14 cellular contexts compared by ENCODE assay signal in the genomic region with DNA sequence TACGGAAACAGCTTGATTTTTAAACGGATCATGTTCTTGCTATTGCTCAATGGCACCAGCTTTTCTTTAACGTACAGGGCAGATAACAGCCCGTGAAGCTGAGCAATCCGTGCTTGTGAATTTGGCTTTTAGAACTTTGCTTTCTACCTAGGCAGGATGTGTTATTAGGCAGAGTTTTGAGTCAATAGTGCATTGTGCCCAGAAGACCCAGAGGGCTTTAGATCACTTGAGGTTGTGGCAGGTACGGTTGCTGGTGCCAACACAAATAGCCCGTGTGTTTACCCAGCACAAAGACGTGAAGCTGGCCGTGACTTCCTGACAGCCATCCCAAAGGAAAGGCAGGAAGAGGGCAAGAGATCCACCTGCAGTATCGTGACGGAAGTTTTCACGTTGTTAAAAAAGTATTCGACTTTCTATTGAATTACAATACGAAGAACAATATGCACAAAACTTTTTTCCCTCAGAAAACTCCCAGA.
A peak's percentile ranks its signal among the peaks of the same experiment; 100 is the strongest.
DNase-seq lines count a peak whose midpoint lies in the region; ATAC-seq and TF ChIP-seq lines count a peak whose summit lies in the region.
"Had no signal": no experiment of that assay in that cellular context is flagged by ENCODE, and none has a peak within 500 bp of the region (broad histone marks: within the 10 kb centered on the region; RNA-seq: fewer than 3 reads in every experiment).

No MANE protein-coding gene starts in this region.

- H3K36me3 Mint-ChIP-seq in endodermal cell (ENCODE audit: low read depth) (no peaks in the 10 kb centered on the region), WTC11 (no peaks in the 10 kb centered on the region)
- H3K36me3 Mint-ChIP-seq: CD8-positive, alpha-beta T cell; memory B cell had no signal

- H3K9me3 ChIP-seq in endodermal cell (ENCODE audit: control insufficient read depth, low read length) (no peaks in the 10 kb centered on the region), stomach (no peaks in the 10 kb centered on the region), ascending aorta (no peaks in the 10 kb centered on the region), WERI-Rb-1 (ENCODE audit: severe bottlenecking) (no peaks in the 10 kb centered on the region)

- H3K27me3 Mint-ChIP-seq in endodermal cell (ENCODE audit: insufficient read depth) (peaks cover 5% of the 10 kb centered on the region), WTC11 (ENCODE audit: low read depth) (no peaks in the 10 kb centered on the region)
- H3K27me3 Mint-ChIP-seq: stimulated activated naive CD8-positive, alpha-beta T cell treated with anti-CD3 and anti-CD28 coated beads, Interleukin-15, Interleukin-2, amounts not matched to agents 100 ng/mL and 50 ng/mL, for 24 hours had no signal

- no peak for TF ChIP-seq EP300 in stomach (IDR thresholded peaks at IDR 0.05)

- H3K27ac Mint-ChIP-seq in endodermal cell (no peak overlapping the region), WTC11 (no peak overlapping the region)
- H3K27ac Mint-ChIP-seq: CD8-positive, alpha-beta T cell; memory B cell; stimulated activated naive CD8-positive, alpha-beta T cell treated with anti-CD3 and anti-CD28 coated beads, Interleukin-15, Interleukin-2, amounts not matched to agents 100 ng/mL and 50 ng/mL, for 24 hours had no signal

- H3K4me3 ChIP-seq in endodermal cell (ENCODE audit: low read length) (no peak overlapping the region), stomach (no peak overlapping the region), ascending aorta (no peak overlapping the region), WERI-Rb-1 (ENCODE audit: low read depth, low read length) (no peak overlapping the region)

- H3K27me3 ChIP-seq in endodermal cell (ENCODE audit: control insufficient read depth, insufficient read depth, low read length, poor library complexity, severe bottlenecking) (no peaks in the 10 kb centered on the region), stomach (peaks cover 0 to 18% (median 0%) of the 10 kb centered on the region in 3 donors), ascending aorta (no peaks in the 10 kb centered on the region), WERI-Rb-1 (ENCODE audit: insufficient read depth, low read depth, severe bottlenecking) (no peaks in the 10 kb centered on the region)

- H3K36me3 ChIP-seq in endodermal cell (ENCODE audit: control insufficient read depth, insufficient read depth, low read length) (no peaks in the 10 kb centered on the region), stomach (no peaks in the 10 kb centered on the region), ascending aorta (no peaks in the 10 kb centered on the region), WERI-Rb-1 (no peaks in the 10 kb centered on the region)

- ATAC-seq in WTC11: no peak
- ATAC-seq: CD8-positive, alpha-beta T cell; Right ventricle myocardium inferior had no signal

- H3K27ac ChIP-seq in endodermal cell (ENCODE audit: low read depth, low read length) (no peak overlapping the region), stomach (no peak overlapping the region), ascending aorta (no peak overlapping the region), WERI-Rb-1 (no peak overlapping the region)

- H3K9ac ChIP-seq in endodermal cell (ENCODE audit: extremely low read depth, low read length, poor library complexity, severe bottlenecking): no peak overlapping the region

- intact Hi-C loops in stomach (cut with DNase I; ENCODE audit: low total_unique reads): no loop called here
- intact Hi-C loops in ascending aorta (cut with DNase I): no loop called here

- H3K9me3 Mint-ChIP-seq in endodermal cell: no peaks in the 10 kb centered on the region
- no peaks in the 10 kb centered on the region for H3K9me3 Mint-ChIP-seq in WTC11
- H3K9me3 Mint-ChIP-seq: CD8-positive, alpha-beta T cell; memory B cell; stimulated activated naive CD8-positive, alpha-beta T cell treated with anti-CD3 and anti-CD28 coated beads, Interleukin-15, Interleukin-2, amounts not matched to agents 100 ng/mL and 50 ng/mL, for 24 hours had no signal

- H3K4me1 ChIP-seq in endodermal cell (ENCODE audit: control insufficient read depth, insufficient read depth, low read length) (peaks cover 5% of the 10 kb centered on the region), stomach (peaks cover 0 to 15% (median 4%) of the 10 kb centered on the region in 4 donors), ascending aorta (no peaks in the 10 kb centered on the region)

- H3K4me3 Mint-ChIP-seq in endodermal cell (no peak overlapping the region), WTC11 (no peak overlapping the region)
- H3K4me3 Mint-ChIP-seq: CD8-positive, alpha-beta T cell; memory B cell; stimulated activated naive CD8-positive, alpha-beta T cell treated with anti-CD3 and anti-CD28 coated beads, Interleukin-15, Interleukin-2, amounts not matched to agents 100 ng/mL and 50 ng/mL, for 24 hours had no signal

- CTCF ChIA-PET in WTC11 (lab: Charles Lee): interaction anchor here (0.8 kb wide), 1 partner anchor 64 kb away, joined by 3 read pairs; no protein-coding TSS in a partner anchor

- DNase-seq in NCI-H1092 (lab: John Stamatoyannopoulos, UW) (peak; percentile 92), NCI-H345 treated with DMSO at 0.1 percent for 48 hours (lab: John Stamatoyannopoulos, UW; ENCODE audit: unreplicated experiment) (peak; percentile 98), endodermal cell (peak; percentile 37), stomach (peak; percentile 77), ascending aorta (ENCODE audit: low spot score in 2 of 2) (no peak), WERI-Rb-1 (no peak), WTC11 (ENCODE audit: low spot score) (no peak)
- DNase-seq: activated T-cell treated with anti-CD3 and anti-CD28 coated beads for 4 hours; NCI-H2171; stimulated activated CD4-positive, alpha-beta T cell treated with anti-CD3 and anti-CD28 coated beads, Interleukin-2, amount 100 ng/mL, for 24 hours had no signal

- peaks cover 16% of the 10 kb centered on the region for H3K4me1 Mint-ChIP-seq in endodermal cell
- peaks cover 23% of the 10 kb centered on the region for H3K4me1 Mint-ChIP-seq in WTC11
- H3K4me1 Mint-ChIP-seq: memory B cell had no signal

- POLR2A ChIA-PET in WTC11 (lab: Charles Lee): no interaction called here

- TF ChIP-seq CTCF in endodermal cell (conservative IDR thresholded peaks at IDR 0.05) (no peak), stomach (IDR thresholded peaks at IDR 0.05) (no peak), ascending aorta (IDR thresholded peaks at IDR 0.05) (no peak), WERI-Rb-1 (IDR thresholded peaks at IDR 0.05; ENCODE audit: low read depth, low read length) (no peak), WTC11 (IDR thresholded peaks at IDR 0.05) (no peak)

- TF ChIP-seq POLR2A in stomach (IDR thresholded peaks at IDR 0.05): no peak

- WGBS in endodermal cell (ENCODE audit: insufficient coverage in 1 of 2, insufficient read length in 1 of 2), 2 experiments: 90 to 93% methylated on average over 14 of the region's 14 CpGs
- 23 to 45% (median 29%) methylated on average over 14 of the region's 14 CpGs for WGBS in stomach, 5 donors

TF ChIP-seq in WTC11, 78 proteins besides CTCF, POLR2A, EP300 and RAD21:
- TF ChIP-seq PRRX2 (CRISPR knock-in tag; IDR thresholded peaks at IDR 0.05) (no peak), GABPB1 (CRISPR knock-in tag; IDR thresholded peaks at IDR 0.05) (no peak), CBFB (CRISPR knock-in tag; IDR thresholded peaks at IDR 0.05; ENCODE audit: low read depth) (no peak)

Comparison
In these comparisons a context has a peak if more than half of its experiments do, and no peak if none do; other contexts are left out.
1. DNase-seq: peak in NCI-H1092 (single experiment), NCI-H345 treated with DMSO at 0.1 percent for 48 hours (single experiment), endodermal cell (single experiment) and stomach (single experiment); none in ascending aorta (0 of 2), WERI-Rb-1 (single experiment) and WTC11 (single experiment).